27 cellular contexts compared by ENCODE assay signal in genomic region chr15:55353030-55353429, GRCh38.
"Had no signal": no experiment of that assay in that cellular context is flagged by ENCODE, and none has a peak within 500 bp of the region (broad histone marks: within the 10 kb centered on the region; RNA-seq: fewer than 3 reads in every experiment).

No MANE protein-coding gene starts in this region.

- H2AFZ ChIP-seq: neural progenitor cell had no signal

- H3K4me1 ChIP-seq: esophagus squamous epithelium, neural progenitor cell, spleen, tibial nerve, upper lobe of left lung had no signal

- H3K4me2 ChIP-seq: neural progenitor cell had no signal

- FAIRE-seq: endometrium, kidney, urothelium cell line had no signal

- DNase-seq: cerebellar nuclear complex; cortex of kidney; effector memory CD8-positive, alpha-beta T cell; erythroblast; esophagus squamous epithelium; foreskin melanocyte; hypothalamus; kidney; mucosa of descending colon; naive B cell; nucleus accumbens; ovary; retina; spleen; stimulated activated CD4-positive, alpha-beta T cell treated with anti-CD3 and anti-CD28 coated beads, Interleukin-4, amount 100 ng/mL, for 4 hours; stimulated activated naive CD8-positive, alpha-beta T cell treated with anti-CD3 and anti-CD28 coated beads, Interleukin-15, Interleukin-2, amounts not matched to agents 100 U/mL and 50 U/mL, for 24 hours; substantia nigra; upper lobe of left lung had no signal

- H3K9ac ChIP-seq: neural progenitor cell had no signal

- H3K9me3 ChIP-seq: esophagus squamous epithelium, mucosa of descending colon, ovary, spleen, thoracic aorta, tibial nerve, upper lobe of left lung had no signal

- H3K4me3 ChIP-seq: esophagus squamous epithelium, lung, mucosa of descending colon, neural progenitor cell, ovary, skin epidermis, spleen, thoracic aorta, tibial nerve, upper lobe of left lung had no signal

- H3K27ac ChIP-seq: esophagus squamous epithelium, neural progenitor cell, ovary, skin epidermis, spleen, thoracic aorta, tibial nerve, upper lobe of left lung had no signal

- H3K27me3 ChIP-seq: esophagus squamous epithelium, neural progenitor cell, ovary, spleen, tibial nerve, upper lobe of left lung had no signal

- H3K36me3 ChIP-seq: neural progenitor cell, ovary had no signal

- ATAC-seq: effector memory CD8-positive, alpha-beta T cell; left lobe of liver; mucosa of descending colon; stimulated activated memory B cell treated with anti-CD40 and anti-IgM and Interleukin-4, amounts not matched to agents 10 μg/mL and 1 μg/mL and 100 μg/mL, for 72 hours; stimulated activated naive CD8-positive, alpha-beta T cell treated with anti-CD3 and anti-CD28 coated beads, Interleukin-15, Interleukin-2, amounts not matched to agents 100 U/mL and 50 U/mL, for 24 hours had no signal
